Comparison of ENCODE assay signal across 8 cellular contexts in the genomic region with DNA sequence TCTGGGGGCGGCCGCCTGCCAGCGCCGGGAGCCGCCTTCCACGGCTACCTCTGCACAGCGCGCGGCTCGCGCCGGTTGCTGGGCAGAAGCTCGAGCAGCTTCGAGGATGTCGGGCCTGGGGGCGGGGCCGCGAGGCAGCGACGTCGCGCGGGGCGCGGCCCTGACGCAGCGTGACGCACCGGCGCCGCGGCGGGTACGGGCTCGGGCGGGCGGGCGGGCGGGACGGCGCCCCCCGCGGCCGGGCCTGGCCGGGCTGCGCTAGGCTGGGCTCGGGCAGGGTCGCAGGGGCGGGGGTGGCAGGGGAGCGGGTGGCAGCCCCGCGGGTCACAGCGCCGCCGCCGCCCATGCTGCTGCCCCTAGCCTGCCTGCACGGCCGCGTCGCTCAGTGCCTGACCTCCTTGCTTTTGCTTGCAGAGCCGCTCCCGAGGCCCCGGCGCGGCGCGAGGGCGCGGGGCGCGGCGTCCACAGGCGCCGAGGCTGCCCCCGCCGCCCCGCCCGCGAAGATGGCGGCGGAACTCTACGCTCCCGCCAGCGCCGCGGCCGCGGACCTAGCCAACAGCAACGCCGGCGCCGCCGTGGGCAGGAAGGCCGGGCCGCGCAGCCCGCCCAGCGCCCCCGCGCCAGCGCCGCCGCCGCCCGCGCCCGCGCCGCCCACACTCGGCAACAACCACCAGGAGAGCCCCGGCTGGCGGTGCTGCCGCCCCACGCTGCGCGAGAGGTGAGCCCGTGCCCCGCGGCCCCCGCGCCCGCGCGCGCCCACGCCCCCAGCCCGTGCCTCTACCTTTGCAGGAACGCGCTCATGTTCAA. TPM values are rescaled to one million over a fixed set of nuclear protein-coding genes. Genes with fewer than 3 reads are reported as not detected.
A peak's percentile ranks its signal among the peaks of the same experiment; 100 is the strongest.
DNase-seq lines count a peak whose midpoint lies in the region; ATAC-seq and TF ChIP-seq lines count a peak whose summit lies in the region.

BTBD6 (plus strand) TSS at position 166 of the 807 bp plus-strand sequence; CDS start at position 345, 179 bp downstream.

- peaks cover 89% of the 10 kb centered on the region for H4K20me1 ChIP-seq in BLaER1

- peaks cover 85% of the 10 kb centered on the region for H3K4me1 ChIP-seq in BLaER1
- H3K4me1 ChIP-seq in endocrine pancreas (ENCODE audit: control insufficient read depth, insufficient read depth, low read length), result no peaks in the 10 kb centered on the region

- H3K36me3 ChIP-seq in BLaER1 (peaks cover 63% of the 10 kb centered on the region), endocrine pancreas (ENCODE audit: control insufficient read depth, insufficient read depth, low read length) (no peaks in the 10 kb centered on the region)

- peak; percentile 52 for ATAC-seq in HG03378 (IDR thresholded peaks at IDR 0.05; ENCODE audit: unreplicated experiment)

- H3K4me2 ChIP-seq in BLaER1, result peak within 1 kb of the TSS; percentile 100

- peak within 1 kb of the TSS; percentile 94 for H3K27ac ChIP-seq in BLaER1

- peak within 1 kb of the TSS; percentile 80 for H3K4me3 ChIP-seq in BLaER1
- no peak within 1 kb of the TSS for H3K4me3 ChIP-seq in endocrine pancreas (ENCODE audit: control insufficient read depth, insufficient read depth, low read length)

- H3K27me3 ChIP-seq in BLaER1 (no peaks in the 10 kb centered on the region), endocrine pancreas (ENCODE audit: control insufficient read depth, insufficient read depth, low read length) (no peaks in the 10 kb centered on the region)

- H3K9me3 ChIP-seq in BLaER1 (no peaks in the 10 kb centered on the region), endocrine pancreas (ENCODE audit: control insufficient read depth, low read length) (no peaks in the 10 kb centered on the region)

- TF ChIP-seq POLR2A in GM19193 (IDR thresholded peaks at IDR 0.05; ENCODE audit: extremely low read depth, insufficient read depth, insufficient read length), result peak; percentile 52

- DNase-seq in NCI-H748 treated with DMSO at 0.1 percent for 48 hours (lab: John Stamatoyannopoulos, UW) (peak; percentile 63), mesenteric fat pad (ENCODE audit: low spot score) (peak; percentile 95)
- peak; percentile 69 to 72 for DNase-seq in activated CD8-positive, alpha-beta memory T cell treated with anti-CD3 and anti-CD28 coated beads for 4 hours (ENCODE audit: low read depth in 2 of 2)
- DNase-seq in stimulated activated CD8-positive, alpha-beta memory T cell treated with anti-CD3 and anti-CD28 coated beads, Interleukin-15, amount 100 ng/mL, for 24 hours (ENCODE audit: low read depth), result peak; percentile 80

- H3K9ac ChIP-seq in BLaER1, result peak within 1 kb of the TSS; percentile 91
- peak within 1 kb of the TSS; percentile 30 for H3K9ac ChIP-seq in endocrine pancreas (ENCODE audit: control insufficient read depth, insufficient read depth, low read length)

RNA-seq across cellular contexts. Expression of gene BTBD6, which starts in this region (rescaled TPM):
- 89.7 TPM for total RNA-seq in mesenteric fat pad
